13 cellular contexts compared by ENCODE assay signal in genomic region chr10:125083576-125083920, GRCh38.
A peak's percentile ranks its signal among the peaks of the same experiment; 100 is the strongest.
DNase-seq lines count a peak whose midpoint lies in the region; FAIRE-seq lines count a peak whose summit lies in the region.
"Had no signal": no experiment of that assay in that cellular context is flagged by ENCODE, and none has a peak within 500 bp of the region (broad histone marks: within the 10 kb centered on the region; RNA-seq: fewer than 3 reads in every experiment).

No MANE protein-coding gene starts in this region.

- no peak overlapping the region for H4K5ac ChIP-seq in mesendoderm (ENCODE audit: low read length)

- H3K79me2 ChIP-seq in mesendoderm (ENCODE audit: control insufficient read depth, insufficient read depth, low read length) = peaks cover 82% of the 10 kb centered on the region

- no peak overlapping the region for H2BK15ac ChIP-seq in mesendoderm (replicated peaks; ENCODE audit: low read depth)

- no peak overlapping the region for H2AK5ac ChIP-seq in mesendoderm (ENCODE audit: low read length)

- no peak overlapping the region for H2BK120ac ChIP-seq in mesendoderm (ENCODE audit: low read depth, low read length)

- H3K27ac ChIP-seq in mesendoderm (ENCODE audit: low read depth, low read length) = no peak overlapping the region

- no peak overlapping the region for H3K4ac ChIP-seq in mesendoderm (ENCODE audit: low read depth, low read length)

- WGBS in mesendoderm (ENCODE audit: extremely low coverage, insufficient coverage, low lambda C conversion rate) = no CpG with 5 or more reads among the region's 10 CpGs

- no peak overlapping the region for H2BK5ac ChIP-seq in mesendoderm (ENCODE audit: low read length)

- no peak overlapping the region for H3K18ac ChIP-seq in mesendoderm (ENCODE audit: low read length)

- no peak overlapping the region for H4K8ac ChIP-seq in mesendoderm (ENCODE audit: low read depth, low read length)

- peak; percentile 45 for FAIRE-seq in RCC 7860 (lab: Jason Lieb, UNC)

- no peak overlapping the region for H3K4me3 ChIP-seq in mesendoderm (ENCODE audit: low read length)

- H3K36me3 ChIP-seq in mesendoderm (ENCODE audit: control insufficient read depth, insufficient read depth, low read length) = peaks cover 7% of the 10 kb centered on the region

- no peaks in the 10 kb centered on the region for H3K27me3 ChIP-seq in mesendoderm (ENCODE audit: insufficient read depth, low read length, poor library complexity)

- H3K4me2 ChIP-seq in mesendoderm (ENCODE audit: low read length) = no peak overlapping the region

- H3K79me1 ChIP-seq in mesendoderm (ENCODE audit: low read length) = peaks cover 39% of the 10 kb centered on the region

- H3K9ac ChIP-seq in mesendoderm (ENCODE audit: low read length) = no peak overlapping the region

- no peak overlapping the region for H3K56ac ChIP-seq in mesendoderm (ENCODE audit: low read length)

- H3K23ac ChIP-seq in mesendoderm (ENCODE audit: low read length) = no peak overlapping the region

- DNase-seq in AG08396 (ENCODE audit: low spot score) = peak; percentile 62
- DNase-seq in RCC 7860 (ENCODE audit: low spot score) = peak; percentile 72
- DNase-seq in fibroblast of peridontal ligament (ENCODE audit: extremely low read depth) = peak; percentile 25
- DNase-seq in non-pigmented ciliary epithelial cell (ENCODE audit: low read depth) = peak; percentile 45
- DNase-seq in activated gamma-delta T cell (lab: John Stamatoyannopoulos, UW) = no peak
- no peak for DNase-seq in mesendoderm
- no peak for DNase-seq in inferior parietal cortex (ENCODE audit: extremely low spot score)
- no peak for DNase-seq in medulla oblongata (ENCODE audit: extremely low spot score)
- DNase-seq: activated CD4-positive, alpha-beta memory T cell treated with anti-CD3 and anti-CD28 coated beads for 36 hours; central memory CD4-positive, alpha-beta T cell; COR-L47; NCI-H2107; stimulated activated naive CD4-positive, alpha-beta T cell treated with Interleukin-2 at 50 U/mL for 16 hours had no signal

- H3K4me1 ChIP-seq in mesendoderm (ENCODE audit: control insufficient read depth, low read depth, low read length) = no peaks in the 10 kb centered on the region

Comparison
In these comparisons a context has a peak if more than half of its experiments do, and no peak if none do; other contexts are left out.
1. DNase-seq: peak in AG08396 (single experiment), RCC 7860 (single experiment), fibroblast of peridontal ligament (single experiment) and non-pigmented ciliary epithelial cell (single experiment); none in activated gamma-delta T cell (single experiment), mesendoderm (single experiment), inferior parietal cortex (single experiment) and medulla oblongata (single experiment).